10 cellular contexts compared by ENCODE assay signal in the genomic region with DNA sequence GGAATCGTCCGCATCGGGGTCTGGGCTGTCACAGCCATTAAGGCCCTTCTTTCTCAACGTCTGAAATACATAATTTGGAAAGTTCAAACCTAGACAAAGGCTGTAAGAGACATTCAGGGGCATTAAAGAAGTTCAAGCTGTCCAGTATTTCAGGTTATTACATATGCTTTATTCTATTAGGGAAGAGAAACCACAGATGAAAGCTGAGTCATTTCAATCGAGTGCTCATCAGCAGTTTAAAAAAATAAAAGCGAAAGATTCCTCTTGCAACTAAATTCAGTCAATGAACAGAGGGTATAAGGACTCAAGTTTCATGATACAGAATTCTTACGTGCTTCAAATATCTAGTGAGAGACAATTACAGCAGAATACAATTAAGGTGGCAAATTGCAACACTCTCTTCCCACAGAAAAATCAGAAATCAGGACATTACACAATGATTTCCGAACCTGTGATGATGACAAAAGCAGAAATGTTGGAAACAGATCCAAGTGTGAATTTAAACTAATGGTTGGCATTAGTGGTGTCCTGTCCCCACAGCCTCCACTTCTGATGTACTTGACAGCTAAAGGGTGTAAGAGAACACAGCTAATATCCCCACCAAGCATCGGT.
DNase-seq lines count a peak whose midpoint lies in the region; ATAC-seq and TF ChIP-seq lines count a peak whose summit lies in the region.
"Had no signal": no experiment of that assay in that cellular context is flagged by ENCODE, and none has a peak within 500 bp of the region (broad histone marks: within the 10 kb centered on the region; RNA-seq: fewer than 3 reads in every experiment).

No MANE protein-coding gene starts in this region.

- no peak overlapping the region for H2AFZ ChIP-seq in fibroblast of lung (ENCODE audit: low read length)

- peak; percentile 57 for ATAC-seq in GM19395 (IDR thresholded peaks at IDR 0.05; ENCODE audit: unreplicated experiment)

- no peak for TF ChIP-seq CTCF in fibroblast of lung (conservative IDR thresholded peaks at IDR 0.05 in 1 of 2, IDR thresholded peaks at IDR 0.05 in 1 of 2; ENCODE audit: low read depth in 1 of 2, low read length in 2 of 2)

- DNase-seq in HT1080 (ENCODE audit: low read depth) = peak; percentile 4
- peak; percentile 46 to 49 for DNase-seq in fibroblast of lung (ENCODE audit: low read depth in 2 of 2)
- DNase-seq in iPS-NIHi7 (ENCODE audit: extremely low spot score) = no peak
- no peak for DNase-seq in NCI-H146 treated with DMSO at 0.1 percent for 48 hours (lab: John Stamatoyannopoulos, UW; ENCODE audit: unreplicated experiment)
- DNase-seq in activated naive CD4-positive, alpha-beta T cell treated with Interleukin-2 at 50 U/mL for 16 hours = no peak
- DNase-seq: endodermal cell, GF-D8, NCI-H524 treated with DMSO at 0.1 percent for 48 hours had no signal

- H3K27me3 ChIP-seq in fibroblast of lung (ENCODE audit: control insufficient read depth, insufficient read depth, low read length) = no peaks in the 10 kb centered on the region
- H3K27me3 ChIP-seq in subcutaneous abdominal adipose tissue (ENCODE audit: control insufficient read depth in 5 of 5, insufficient read depth in 4 of 5, low read length in 5 of 5) = no peaks in the 10 kb centered on the region

- H4K20me1 ChIP-seq in fibroblast of lung (ENCODE audit: control insufficient read depth, extremely low read depth, insufficient read depth, low read length) = no peaks in the 10 kb centered on the region

- H3K79me2 ChIP-seq in fibroblast of lung (ENCODE audit: control insufficient read depth, insufficient read depth, low read length) = no peaks in the 10 kb centered on the region

- H3K9ac ChIP-seq in fibroblast of lung (ENCODE audit: insufficient read depth, low read length) = no peak overlapping the region
- no peak overlapping the region for H3K9ac ChIP-seq in subcutaneous abdominal adipose tissue (ENCODE audit: low read length in 5 of 5)

- no peaks in the 10 kb centered on the region for H3K36me3 ChIP-seq in fibroblast of lung (ENCODE audit: control insufficient read depth, insufficient read depth, low read length)
- peaks cover 6 to 25% (median 15%) of the 10 kb centered on the region in 5 donors for H3K36me3 ChIP-seq in subcutaneous abdominal adipose tissue (ENCODE audit: control insufficient read depth in 5 of 5, insufficient read depth in 5 of 5, low read length in 5 of 5)

- H3K9me3 ChIP-seq in fibroblast of lung (ENCODE audit: control insufficient read depth, insufficient read depth, low read depth, low read length) = no peaks in the 10 kb centered on the region
- H3K9me3 ChIP-seq in subcutaneous abdominal adipose tissue (ENCODE audit: control insufficient read depth in 5 of 5, low read length in 5 of 5) = no peaks in the 10 kb centered on the region

- H3K27ac ChIP-seq in fibroblast of lung (ENCODE audit: insufficient read depth, low read length) (no peak overlapping the region), subcutaneous abdominal adipose tissue (ENCODE audit: low read depth, low read length) (peak overlapping the region; percentile 60)

- no peak overlapping the region for H3K4me2 ChIP-seq in fibroblast of lung (ENCODE audit: extremely low read depth, insufficient read depth, low read length)

- no peaks in the 10 kb centered on the region for H3K4me1 ChIP-seq in fibroblast of lung (ENCODE audit: control insufficient read depth, extremely low read depth, insufficient read depth, low read length)
- peaks cover 0 to 21% (median 0%) of the 10 kb centered on the region in 5 donors for H3K4me1 ChIP-seq in subcutaneous abdominal adipose tissue (ENCODE audit: control insufficient read depth in 5 of 5, insufficient read depth in 5 of 5, low read length in 5 of 5)

- H3K4me3 ChIP-seq in fibroblast of lung (replicated peaks in 1 of 4; ENCODE audit: control extremely low read depth in 1 of 4, insufficient read depth in 1 of 4, low read depth in 3 of 4, low read length in 4 of 4) (no peak overlapping the region), subcutaneous abdominal adipose tissue (ENCODE audit: low read depth in 1 of 5, low read length in 5 of 5) (peak overlapping the region in 1 of 5 donors; percentile 2)

Comparison
In these comparisons a context has a peak if more than half of its experiments do, and no peak if none do; other contexts are left out.
1. DNase-seq: peak in HT1080 (single experiment) and fibroblast of lung (2 of 2); none in iPS-NIHi7 (single experiment), NCI-H146 treated with DMSO at 0.1 percent for 48 hours (single experiment) and activated naive CD4-positive, alpha-beta T cell treated with Interleukin-2 at 50 U/mL for 16 hours (single experiment).